In the genomic region with DNA sequence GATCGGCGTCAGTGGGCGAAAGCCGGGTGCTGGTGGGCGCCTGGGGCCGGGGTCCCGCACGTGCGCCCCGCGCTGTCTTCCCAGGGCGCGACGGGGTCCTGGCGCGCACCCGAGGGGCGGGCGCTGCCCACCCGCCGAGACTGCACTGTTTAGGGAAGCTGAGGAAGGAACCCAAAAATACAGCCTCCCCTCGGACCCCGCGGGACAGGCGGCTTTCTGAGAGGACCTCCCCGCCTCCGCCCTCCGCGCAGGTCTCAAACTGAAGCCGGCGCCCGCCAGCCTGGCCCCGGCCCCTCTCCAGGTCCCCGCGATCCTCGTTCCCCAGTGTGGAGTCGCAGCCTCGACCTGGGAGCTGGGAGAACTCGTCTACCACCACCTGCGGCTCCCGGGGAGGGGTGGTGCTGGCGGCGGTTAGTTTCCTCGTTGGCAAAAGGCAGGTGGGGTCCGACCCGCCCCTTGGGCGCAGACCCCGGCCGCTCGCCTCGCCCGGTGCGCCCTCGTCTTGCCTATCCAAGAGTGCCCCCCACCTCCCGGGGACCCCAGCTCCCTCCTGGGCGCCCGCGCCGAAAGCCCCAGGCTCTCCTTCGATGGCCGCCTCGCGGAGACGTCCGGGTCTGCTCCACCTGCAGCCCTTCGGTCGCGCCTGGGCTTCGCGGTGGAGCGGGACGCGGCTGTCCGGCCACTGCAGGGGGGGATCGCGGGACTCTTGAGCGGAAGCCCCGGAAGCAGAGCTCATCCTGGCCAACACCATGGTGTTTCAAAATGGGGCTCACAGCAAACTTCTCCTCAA, we compare ENCODE assay signal across 9 cellular contexts. TPM values are rescaled to one million over a fixed set of nuclear protein-coding genes. Genes with fewer than 3 reads are reported as not detected.
DNase-seq lines count a peak whose midpoint lies in the region; ATAC-seq and TF ChIP-seq lines count a peak whose summit lies in the region.
"Had no signal": no experiment of that assay in that cellular context is flagged by ENCODE, and none has a peak within 500 bp of the region (broad histone marks: within the 10 kb centered on the region; RNA-seq: fewer than 3 reads in every experiment).

No MANE protein-coding gene starts in this region.

- no peaks in the 10 kb centered on the region for H3K4me1 Mint-ChIP-seq in activated CD4-positive, alpha-beta memory T cell treated with anti-CD3 and anti-CD28 coated beads, Interleukin-2, amount 10 ng/mL, durations not matched to agents 7 days and 5 days
- H3K4me1 Mint-ChIP-seq: activated naive CD8-positive, alpha-beta T cell treated with anti-CD3 and anti-CD28 coated beads, Interleukin-2, amount 10 ng/mL, durations not matched to agents 7 days and 5 days had no signal

- no peaks in the 10 kb centered on the region for H3K36me3 Mint-ChIP-seq in activated CD4-positive, alpha-beta memory T cell treated with anti-CD3 and anti-CD28 coated beads, Interleukin-2, amount 10 ng/mL, durations not matched to agents 7 days and 5 days (ENCODE audit: low read depth)
- H3K36me3 Mint-ChIP-seq: activated naive CD8-positive, alpha-beta T cell treated with anti-CD3 and anti-CD28 coated beads, Interleukin-2, amount 10 ng/mL, durations not matched to agents 7 days and 5 days had no signal

- no peak for TF ChIP-seq EP300 in sigmoid colon (IDR thresholded peaks at IDR 0.05)

- no peak overlapping the region for H3K27ac Mint-ChIP-seq in activated CD4-positive, alpha-beta memory T cell treated with anti-CD3 and anti-CD28 coated beads, Interleukin-2, amount 10 ng/mL, durations not matched to agents 7 days and 5 days
- H3K27ac Mint-ChIP-seq: activated naive CD8-positive, alpha-beta T cell treated with anti-CD3 and anti-CD28 coated beads, Interleukin-2, amount 10 ng/mL, durations not matched to agents 7 days and 5 days had no signal

- WGBS in sigmoid colon, 2 donors = 2 to 5% methylated on average over 78 of the region's 78 CpGs

- TF ChIP-seq CTCF in GM10248 (IDR thresholded peaks at IDR 0.05; ENCODE audit: control extremely low read depth, extremely low read depth, low read depth, missing control alignments) (no peak), sigmoid colon (IDR thresholded peaks at IDR 0.05) (peak in 1 of 4 experiments; percentile 38)

- no peaks in the 10 kb centered on the region for H3K9me3 ChIP-seq in sigmoid colon

- peak overlapping the region; percentile 93 to 97 (median 94) for H3K27ac ChIP-seq in sigmoid colon

- H3K36me3 ChIP-seq in sigmoid colon = no peaks in the 10 kb centered on the region

- POLR2A ChIA-PET in GM10248 (lab: Yijun Ruan, JAX) = no interaction called here
- POLR2A ChIA-PET in activated CD4-positive, alpha-beta memory T cell treated with anti-CD3 and anti-CD28 coated beads, Interleukin-2, amount 10 ng/mL, durations not matched to agents 7 days and 5 days (lab: Charles Lee) = no interaction called here

- H3K27me3 Mint-ChIP-seq in activated CD4-positive, alpha-beta memory T cell treated with anti-CD3 and anti-CD28 coated beads, Interleukin-2, amount 10 ng/mL, durations not matched to agents 7 days and 5 days = peaks cover 57% of the 10 kb centered on the region

- DNase-seq in GM10248 (ENCODE audit: extremely low spot score) (peak; percentile 33), SW480 (ENCODE audit: low spot score) (peak; percentile 23), left ventricle myocardium superior (peak; percentile 45), sigmoid colon (peak; percentile 78), MV-4-11 (lab: John Stamatoyannopoulos, UW) (no peak)
- DNase-seq in activated CD4-positive, alpha-beta T cell treated with anti-CD3 and anti-CD28 coated beads for 4 hours = no peak
- no peak for DNase-seq in activated CD4-positive, alpha-beta memory T cell treated with anti-CD3 and anti-CD28 coated beads, Interleukin-2, amount 10 ng/mL, durations not matched to agents 7 days and 5 days
- DNase-seq: activated naive CD8-positive, alpha-beta T cell treated with anti-CD3 and anti-CD28 coated beads, Interleukin-2, amount 10 ng/mL, durations not matched to agents 7 days and 5 days had no signal

- H3K9me3 Mint-ChIP-seq in activated CD4-positive, alpha-beta memory T cell treated with anti-CD3 and anti-CD28 coated beads, Interleukin-2, amount 10 ng/mL, durations not matched to agents 7 days and 5 days = no peaks in the 10 kb centered on the region

- H3K4me3 ChIP-seq in sigmoid colon = peak overlapping the region; percentile 80 to 89 (median 82)

- H3K27me3 ChIP-seq in sigmoid colon = no peaks in the 10 kb centered on the region

- intact Hi-C loops in left ventricle myocardium superior (cut with micrococcal nuclease) (no loop called here), sigmoid colon (cut with DNase I) (loop anchor here (2.0 to 10.0 kb wide), 6 partner anchors 42 to 347 kb away; partner anchors contain the start of gene LANCL2)

- no peak overlapping the region for H3K4me3 Mint-ChIP-seq in activated CD4-positive, alpha-beta memory T cell treated with anti-CD3 and anti-CD28 coated beads, Interleukin-2, amount 10 ng/mL, durations not matched to agents 7 days and 5 days
- H3K4me3 Mint-ChIP-seq: activated naive CD8-positive, alpha-beta T cell treated with anti-CD3 and anti-CD28 coated beads, Interleukin-2, amount 10 ng/mL, durations not matched to agents 7 days and 5 days had no signal

- CTCF ChIA-PET in GM10248 (lab: Yijun Ruan, JAX) = no interaction called here
- CTCF ChIA-PET in activated CD4-positive, alpha-beta memory T cell treated with anti-CD3 and anti-CD28 coated beads, Interleukin-2, amount 10 ng/mL, durations not matched to agents 7 days and 5 days (lab: Charles Lee) = interaction anchor here (0.8 kb wide), 1 partner anchor 21 kb away, joined by 3 read pairs; no protein-coding TSS in a partner anchor

- H3K4me1 ChIP-seq in sigmoid colon = peaks cover 0 to 36% (median 26%) of the 10 kb centered on the region in 4 donors

- no peak for TF ChIP-seq POLR2A in sigmoid colon (IDR thresholded peaks at IDR 0.05)

- ATAC-seq in left ventricle myocardium superior (peak; percentile 28), HG02938 (IDR thresholded peaks at IDR 0.05; ENCODE audit: unreplicated experiment) (no peak)

RNA-seq across cellular contexts. Expression of gene EGFR, which starts 1.1 kb away (rescaled TPM):
- total RNA-seq in left ventricle myocardium superior = 11.2 TPM
- 10 to 100 TPM; 35.6 to 61.5 (median 40.8) TPM for total RNA-seq in sigmoid colon
- polyA plus RNA-seq in sigmoid colon = 10 to 100 TPM in 1 of 3 donors, 1 to 10 TPM in 2; 3.6 to 10.7 (median 5.5) TPM
- not detected for total RNA-seq in activated CD4-positive, alpha-beta memory T cell treated with anti-CD3 and anti-CD28 coated beads, Interleukin-2, amount 10 ng/mL, durations not matched to agents 7 days and 5 days
- total RNA-seq: activated naive CD8-positive, alpha-beta T cell treated with anti-CD3 and anti-CD28 coated beads, Interleukin-2, amount 10 ng/mL, durations not matched to agents 7 days and 5 days had no signal

Comparison
In these comparisons a context has a peak if more than half of its experiments do, and no peak if none do; other contexts are left out.
1. DNase-seq: peak in GM10248 (single experiment), SW480 (single experiment), left ventricle myocardium superior (single experiment) and sigmoid colon (single experiment); none in activated CD4-positive, alpha-beta T cell treated with anti-CD3 and anti-CD28 coated beads for 4 hours (0 of 2), activated CD4-positive, alpha-beta memory T cell treated with anti-CD3 and anti-CD28 coated beads, Interleukin-2, amount 10 ng/mL, durations not matched to agents 7 days and 5 days (single experiment) and MV-4-11 (single experiment).
2. RNA of gene EGFR, which starts 1.1 kb away (total RNA-seq): 35.6 to 61.5 TPM in sigmoid colon and 11.2 TPM in left ventricle myocardium superior (single experiment); not detected in activated CD4-positive, alpha-beta memory T cell treated with anti-CD3 and anti-CD28 coated beads, Interleukin-2, amount 10 ng/mL, durations not matched to agents 7 days and 5 days; every median in the first group is over 10 times any median in the second.